ENCODE assay signal across 24 cellular contexts in genomic region chr13:26095338-26095737, GRCh38. TPM values are rescaled to one million over a fixed set of nuclear protein-coding genes. Genes with fewer than 3 reads are reported as not detected.
DNase-seq lines count a peak whose midpoint lies in the region; ATAC-seq, FAIRE-seq and TF ChIP-seq lines count a peak whose summit lies in the region.
"Had no signal": no experiment of that assay in that cellular context is flagged by ENCODE, and none has a peak within 500 bp of the region (broad histone marks: within the 10 kb centered on the region; RNA-seq: fewer than 3 reads in every experiment).

No MANE protein-coding gene starts in this region.

- H3K36me3 ChIP-seq in WERI-Rb-1: no peaks in the 10 kb centered on the region
- H3K36me3 ChIP-seq in left ventricle myocardium inferior: no peaks in the 10 kb centered on the region
- H3K36me3 ChIP-seq: spleen, uterus had no signal

- no peak overlapping the region for H3K27ac Mint-ChIP-seq in osteocyte (ENCODE audit: unreplicated experiment)
- H3K27ac Mint-ChIP-seq: activated naive CD8-positive, alpha-beta T cell; nephron progenitor cell had no signal

- H3K27ac ChIP-seq in WERI-Rb-1 (no peak overlapping the region), left ventricle myocardium inferior (replicated peaks) (no peak overlapping the region)
- H3K27ac ChIP-seq: parathyroid adenoma, spleen, uterus had no signal

- no peak overlapping the region for H3K4me3 ChIP-seq in WERI-Rb-1 (ENCODE audit: low read depth, low read length)
- H3K4me3 ChIP-seq in left ventricle myocardium inferior: no peak overlapping the region
- H3K4me3 ChIP-seq: spleen, uterus had no signal

- no peaks in the 10 kb centered on the region for H3K36me3 Mint-ChIP-seq in osteocyte (ENCODE audit: unreplicated experiment)
- H3K36me3 Mint-ChIP-seq: activated naive CD8-positive, alpha-beta T cell had no signal

- no peak overlapping the region for H3K4me3 Mint-ChIP-seq in osteocyte (ENCODE audit: unreplicated experiment)
- H3K4me3 Mint-ChIP-seq: activated naive CD8-positive, alpha-beta T cell; nephron progenitor cell; stimulated activated naive CD8-positive, alpha-beta T cell treated with anti-CD3 and anti-CD28 coated beads, Interleukin-15, amount 100 ng/mL, for 72 hours had no signal

- peaks cover 47% of the 10 kb centered on the region for H3K27me3 Mint-ChIP-seq in osteocyte (ENCODE audit: unreplicated experiment)

- no peaks in the 10 kb centered on the region for H3K27me3 ChIP-seq in WERI-Rb-1 (ENCODE audit: insufficient read depth, low read depth, severe bottlenecking)
- peaks cover 44% of the 10 kb centered on the region for H3K27me3 ChIP-seq in left ventricle myocardium inferior (ENCODE audit: low read depth)
- H3K27me3 ChIP-seq: uterus had no signal

- DNase-seq in D721Med (ENCODE audit: insufficient read length, low spot score) (no peak), HT-29 (ENCODE audit: low spot score) (peak; percentile 64), WERI-Rb-1 (no peak), osteocyte (ENCODE audit: extremely low spot score, unreplicated experiment) (no peak), left ventricle myocardium inferior (no peak), hypothalamus (lab: John Stamatoyannopoulos, UW) (no peak)
- DNase-seq: activated CD4-positive, alpha-beta T cell treated with anti-CD3 and anti-CD28 coated beads for 4 hours; activated effector memory CD4-positive, alpha-beta T cell treated with anti-CD3 and anti-CD28 coated beads, Interleukin-2, amount 50 U/mL, for 16 hours; activated T-cell treated with anti-CD3 and anti-CD28 coated beads, Interleukin-2, amount 50 U/mL, for 1 hour; aorta; NCI-H2029 treated with DMSO at 0.1 percent for 48 hours; nephron progenitor cell; right cardiac atrium; spleen; stimulated activated CD4-positive, alpha-beta T cell treated with anti-CD3 and anti-CD28 coated beads, Interleukin-2, amount 100 ng/mL, for 24 hours; stimulated activated naive CD8-positive, alpha-beta T cell treated with anti-CD3 and anti-CD28 coated beads, Interleukin-15, amount 100 ng/mL, for 72 hours; uterus had no signal

- H3K9me3 ChIP-seq in WERI-Rb-1 (ENCODE audit: severe bottlenecking) (peaks cover 3% of the 10 kb centered on the region), left ventricle myocardium inferior (replicated peaks) (peaks cover 6% of the 10 kb centered on the region)
- H3K9me3 ChIP-seq: uterus had no signal

- peak; percentile 10 for TF ChIP-seq CTCF in D721Med (IDR thresholded peaks at IDR 0.05; ENCODE audit: insufficient read depth, missing control alignments)
- TF ChIP-seq CTCF in WERI-Rb-1 (IDR thresholded peaks at IDR 0.05; ENCODE audit: low read depth, low read length): peak; percentile 21; the same call in 1 of the 2 replicates
- TF ChIP-seq CTCF in osteocyte (IDR thresholded peaks at IDR 0.05): peak; percentile 26
- no peak for TF ChIP-seq CTCF in left ventricle myocardium inferior (IDR thresholded peaks at IDR 0.05; ENCODE audit: borderline replicate concordance)

- intact Hi-C loops in left ventricle myocardium inferior (cut with micrococcal nuclease): no loop called here

- no peaks in the 10 kb centered on the region for H3K4me1 ChIP-seq in left ventricle myocardium inferior
- H3K4me1 ChIP-seq: parathyroid adenoma, spleen, uterus had no signal

- FAIRE-seq in D721Med (lab: Jason Lieb, UNC): no peak
- FAIRE-seq: bronchial epithelial cell, colon, RCC 7860 had no signal

- H3K4me1 Mint-ChIP-seq in osteocyte (ENCODE audit: unreplicated experiment): no peaks in the 10 kb centered on the region
- H3K4me1 Mint-ChIP-seq: nephron progenitor cell; stimulated activated naive CD8-positive, alpha-beta T cell treated with anti-CD3 and anti-CD28 coated beads, Interleukin-15, amount 100 ng/mL, for 72 hours had no signal

- no peaks in the 10 kb centered on the region for H3K9me3 Mint-ChIP-seq in osteocyte (ENCODE audit: unreplicated experiment)

- no peak for ATAC-seq in HG03159 (IDR thresholded peaks at IDR 0.05; ENCODE audit: unreplicated experiment)
- ATAC-seq: right cardiac atrium; stimulated activated naive CD8-positive, alpha-beta T cell treated with anti-CD3 and anti-CD28 coated beads, Interleukin-15, amount 100 ng/mL, for 72 hours had no signal

RNA-seq across cellular contexts. Expression of gene SHISA2, which starts 43.5 kb away (rescaled TPM):
- not detected in 2 replicates for total RNA-seq in HT-29 (2014; rRNA removed; shearing (Covaris generic))
- total RNA-seq in osteocyte: 128 TPM in 2 replicates
- total RNA-seq in left ventricle myocardium inferior: 0.22 TPM
- total RNA-seq: G401 had no signal

Comparison
In these comparisons a context has a peak if more than half of its experiments do, and no peak if none do; other contexts are left out.
1. RNA of gene SHISA2, which starts 43.5 kb away (total RNA-seq): 128 TPM in osteocyte; 0.22 TPM in left ventricle myocardium inferior (single experiment) and not detected in HT-29; every median in the first group is over 100 times any median in the second.